15 cellular contexts compared by ENCODE assay signal in the genomic region with DNA sequence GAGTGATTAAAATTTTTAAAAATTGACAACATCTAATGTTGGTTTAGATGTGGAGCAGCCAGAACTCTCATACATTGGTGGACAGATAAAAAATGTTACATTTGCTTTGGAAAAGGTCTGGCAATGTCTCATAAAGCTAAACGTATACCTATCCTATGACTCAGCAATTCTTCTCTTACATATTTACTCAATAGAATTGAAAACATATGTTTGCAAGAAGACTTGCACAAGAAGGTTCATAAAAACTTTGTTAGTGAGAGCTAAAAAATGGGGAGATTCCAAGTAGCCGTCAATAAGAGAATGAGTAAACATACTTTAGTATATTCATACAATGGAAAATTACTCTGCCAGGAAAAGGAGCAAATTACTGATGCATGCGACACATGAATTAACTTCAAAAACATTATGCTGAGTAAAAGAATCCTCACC. TPM values are rescaled to one million over a fixed set of nuclear protein-coding genes. Genes with fewer than 3 reads are reported as not detected.
DNase-seq lines count a peak whose midpoint lies in the region; ATAC-seq, FAIRE-seq and TF ChIP-seq lines count a peak whose summit lies in the region.
"Had no signal": no experiment of that assay in that cellular context is flagged by ENCODE, and none has a peak within 500 bp of the region (broad histone marks: within the 10 kb centered on the region; RNA-seq: fewer than 3 reads in every experiment).

No MANE protein-coding gene starts in this region.

- H3K9me3 ChIP-seq in A549, result no peaks in the 10 kb centered on the region
- peaks cover 8% of the 10 kb centered on the region for H3K9me3 ChIP-seq in adipocyte (ENCODE audit: control insufficient read depth, low read length)

- no peak for TF ChIP-seq EP300 in A549 (IDR thresholded peaks at IDR 0.05)

- no peak overlapping the region for H3K4me3 ChIP-seq in A549
- no peak overlapping the region for H3K4me3 ChIP-seq in adipocyte (ENCODE audit: low read length)
- H3K4me3 ChIP-seq: smooth muscle cell had no signal

- POLR2A ChIA-PET in A549 (lab: Yijun Ruan, JAX), result no interaction called here

- TF ChIP-seq POLR2A in A549 (IDR thresholded peaks at IDR 0.05; ENCODE audit: low read length), result no peak

- peaks cover 25% of the 10 kb centered on the region for H3K4me1 ChIP-seq in A549
- peaks cover 36% of the 10 kb centered on the region for H3K4me1 ChIP-seq in adipocyte (ENCODE audit: control insufficient read depth, insufficient read depth, low read length)
- H3K4me1 ChIP-seq: foreskin keratinocyte had no signal

- TF ChIP-seq CTCF in A549 (IDR thresholded peaks at IDR 0.05), result no peak

- H3K9ac ChIP-seq in adipocyte (ENCODE audit: low read length), result no peak overlapping the region

- no peak for FAIRE-seq in A549 (lab: Jason Lieb, UNC)
- FAIRE-seq: A204.1 had no signal

- CTCF ChIA-PET in A549 (lab: Yijun Ruan, JAX), result no interaction called here

- no peak for TF ChIP-seq RAD21 in A549 (conservative IDR thresholded peaks at IDR 0.05 in 1 of 2, IDR thresholded peaks at IDR 0.05 in 1 of 2)

- WGBS in A549 (ENCODE audit: missing lambda C conversion rate), result 36% methylated on average over 3 of the region's 3 CpGs

- peaks cover 12% of the 10 kb centered on the region for H3K36me3 ChIP-seq in adipocyte (ENCODE audit: control insufficient read depth, insufficient read depth, low read length, severe bottlenecking)

- H3K27me3 ChIP-seq in adipocyte (replicated peaks; ENCODE audit: control insufficient read depth, insufficient read depth, low read length), result no peaks in the 10 kb centered on the region

- no peak for ATAC-seq in A549
- ATAC-seq: foreskin keratinocyte had no signal

- H3K27ac ChIP-seq in A549, result no peak overlapping the region
- H3K27ac ChIP-seq: foreskin keratinocyte had no signal

- H3K4me2 ChIP-seq in A549, result no peak overlapping the region
- H3K4me2 ChIP-seq: smooth muscle cell had no signal

- DNase-seq in A549 (ENCODE audit: low read depth in 1 of 2, low spot score in 1 of 2) (no peak), GM03348 (ENCODE audit: low spot score) (peak; percentile 47), adipocyte (ENCODE audit: low read depth) (peak; percentile 80), fibroblast of peridontal ligament (ENCODE audit: extremely low read depth) (peak; percentile 89), retina (no peak), HuH-7.5 (ENCODE audit: low spot score) (no peak), COR-L47 (lab: John Stamatoyannopoulos, UW) (no peak)
- DNase-seq in stimulated activated CD4-positive, alpha-beta T cell treated with anti-CD3 and anti-CD28 coated beads, Interleukin-4, amount 100 ng/mL, for 4 hours, result no peak
- DNase-seq: effector CD8-positive, alpha-beta T cell; NCI-H1436 treated with DMSO at 0.1 percent for 48 hours; NCI-H82; nephron progenitor cell had no signal

TF ChIP-seq in A549, 52 proteins besides CTCF, POLR2A, EP300 and RAD21:
- TF ChIP-seq, protein P1, sequence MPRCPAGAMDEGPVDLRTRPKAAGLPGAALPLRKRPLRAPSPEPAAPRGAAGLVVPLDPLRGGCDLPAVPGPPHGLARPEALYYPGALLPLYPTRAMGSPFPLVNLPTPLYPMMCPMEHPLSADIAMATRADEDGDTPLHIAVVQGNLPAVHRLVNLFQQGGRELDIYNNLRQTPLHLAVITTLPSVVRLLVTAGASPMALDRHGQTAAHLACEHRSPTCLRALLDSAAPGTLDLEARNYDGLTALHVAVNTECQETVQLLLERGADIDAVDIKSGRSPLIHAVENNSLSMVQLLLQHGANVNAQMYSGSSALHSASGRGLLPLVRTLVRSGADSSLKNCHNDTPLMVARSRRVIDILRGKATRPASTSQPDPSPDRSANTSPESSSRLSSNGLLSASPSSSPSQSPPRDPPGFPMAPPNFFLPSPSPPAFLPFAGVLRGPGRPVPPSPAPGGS (IDR thresholded peaks at IDR 0.05), result no peak
- TF ChIP-seq NFE2L2 (conservative IDR thresholded peaks at IDR 0.05; ENCODE audit: low read length) (peak; percentile 78), MAFK (IDR thresholded peaks at IDR 0.05; ENCODE audit: partially characterized antibody) (peak; percentile 87)

RNA-seq across cellular contexts. Expression of a gene that starts 30.0 kb away (rescaled TPM):
- 0.11 and 0.18 TPM in 2 replicates for polyA plus RNA-seq in A549 (2011; rRNA removed)
- polyA plus RNA-seq in A549 (2012; cell fraction: cytosol; rRNA removed), result not detected in 2 replicates
- 0.02 TPM in 1 of 2 replicates, not detected in the other for polyA plus RNA-seq in A549 (2012; cell fraction: nucleus; rRNA removed)
- polyA plus RNA-seq in A549 (2017; fragmentation: RNase III; extraction: RNeasy Plus Mini Kit Qiagen cat#74134 plus additional on column Dnase treatment), result not detected in 3 replicates
- 0.08 and 0.34 TPM in 2 replicates for polyA minus RNA-seq in A549 (2011; rRNA and poly(A)+ RNA removed)
- polyA plus RNA-seq: foreskin keratinocyte had no signal

Comparison
In these comparisons a context has a peak if more than half of its experiments do, and no peak if none do; other contexts are left out.
1. DNase-seq: peak in GM03348 (single experiment), adipocyte (single experiment) and fibroblast of peridontal ligament (single experiment); none in A549 (0 of 2), retina (single experiment), stimulated activated CD4-positive, alpha-beta T cell treated with anti-CD3 and anti-CD28 coated beads, Interleukin-4, amount 100 ng/mL, for 4 hours (0 of 2), HuH-7.5 (single experiment) and COR-L47 (single experiment).